In genomic region chr14:64968167-64968566, GRCh38 we compare ENCODE assay signal across 23 cellular contexts. TPM values are rescaled to one million over a fixed set of nuclear protein-coding genes. Genes with fewer than 3 reads are reported as not detected.
DNase-seq lines count a peak whose midpoint lies in the region; ATAC-seq, FAIRE-seq and TF ChIP-seq lines count a peak whose summit lies in the region.
"Had no signal": no experiment of that assay in that cellular context is flagged by ENCODE, and none has a peak within 500 bp of the region (broad histone marks: within the 10 kb centered on the region; RNA-seq: fewer than 3 reads in every experiment).

No MANE protein-coding gene starts in this region.

- H3K36me3 ChIP-seq in breast epithelium, result no peaks in the 10 kb centered on the region
- peaks cover 12% of the 10 kb centered on the region; the same call in 1 of the 2 replicates for H3K36me3 ChIP-seq in PC-9 (ENCODE audit: low read depth)
- H3K36me3 ChIP-seq in kidney (ENCODE audit: control insufficient read depth in 1 of 2, insufficient read depth in 2 of 2, low read length in 2 of 2), result no peaks in the 10 kb centered on the region
- no peaks in the 10 kb centered on the region for H3K36me3 ChIP-seq in upper lobe of right lung
- H3K36me3 ChIP-seq in vagina, result no peaks in the 10 kb centered on the region
- no peaks in the 10 kb centered on the region for H3K36me3 ChIP-seq in sigmoid colon
- H3K36me3 ChIP-seq: prostate gland, stomach had no signal

- no peaks in the 10 kb centered on the region for H3K36me3 Mint-ChIP-seq in MCF 10A (ENCODE audit: insufficient read depth, unreplicated experiment)
- H3K36me3 Mint-ChIP-seq: activated CD8-positive, alpha-beta memory T cell treated with anti-CD3 and anti-CD28 coated beads, Interleukin-2, amount 10 ng/mL, durations not matched to agents 7 days and 5 days had no signal

- DNase-seq in breast epithelium (ENCODE audit: low spot score in 2 of 2) (no peak), MCF 10A (ENCODE audit: unreplicated experiment) (no peak), PC-9 (no peak), kidney (peak; percentile 56), upper lobe of right lung (peak; percentile 36), vagina (ENCODE audit: extremely low spot score in 2 of 2) (no peak), sigmoid colon (no peak)
- DNase-seq: activated CD4-positive, alpha-beta T cell treated with anti-CD3 and anti-CD28 coated beads for 4 hours; activated CD8-positive, alpha-beta memory T cell treated with anti-CD3 and anti-CD28 coated beads, Interleukin-2, amount 10 ng/mL, durations not matched to agents 7 days and 5 days; activated effector memory CD4-positive, alpha-beta T cell treated with anti-CD3 and anti-CD28 coated beads, Interleukin-2, amount 50 U/mL, for 16 hours; NCI-H187 treated with DMSO at 0.1 percent for 48 hours; stimulated activated CD4-positive, alpha-beta T cell treated with anti-CD3 and anti-CD28 coated beads, Interleukin-4, amount 100 ng/mL, for 24 hours; stomach had no signal

- H4K20me1 ChIP-seq in PC-9 (ENCODE audit: insufficient read depth), result no peaks in the 10 kb centered on the region

- ATAC-seq in upper lobe of right lung (no peak), GM18858 (IDR thresholded peaks at IDR 0.05; ENCODE audit: unreplicated experiment) (no peak)
- ATAC-seq: A549; activated CD8-positive, alpha-beta memory T cell treated with anti-CD3 and anti-CD28 coated beads, Interleukin-2, amount 10 ng/mL, durations not matched to agents 7 days and 5 days had no signal

- H3K9ac ChIP-seq in kidney (ENCODE audit: low read length in 2 of 2), result no peak overlapping the region

- H3K4me1 ChIP-seq in breast epithelium (peaks cover 0 to 13% of the 10 kb centered on the region in 2 donors), PC-9 (replicated peaks; ENCODE audit: insufficient read depth) (peaks cover 76% of the 10 kb centered on the region), kidney (ENCODE audit: control insufficient read depth in 1 of 2, insufficient read depth in 1 of 2, low read depth in 1 of 2, low read length in 2 of 2) (peaks cover 0 to 9% of the 10 kb centered on the region in 2 donors), upper lobe of right lung (peaks cover 10% of the 10 kb centered on the region), vagina (peaks cover 17% of the 10 kb centered on the region), sigmoid colon (peaks cover 0 to 18% (median 14%) of the 10 kb centered on the region in 4 donors)

- no peak for FAIRE-seq in kidney (lab: Jason Lieb, UNC)
- FAIRE-seq: A549, islet of Langerhans had no signal

- peaks cover 46% of the 10 kb centered on the region for H3F3A ChIP-seq in PC-9 (ENCODE audit: insufficient read depth, low read depth)

- H3K27me3 ChIP-seq in breast epithelium (no peaks in the 10 kb centered on the region), PC-9 (ENCODE audit: insufficient read depth, low read depth) (no peaks in the 10 kb centered on the region), upper lobe of right lung (no peaks in the 10 kb centered on the region), vagina (no peaks in the 10 kb centered on the region), sigmoid colon (no peaks in the 10 kb centered on the region)
- H3K27me3 ChIP-seq: hepatocyte had no signal

- TF ChIP-seq POLR2A in breast epithelium (IDR thresholded peaks at IDR 0.05) (no peak), vagina (IDR thresholded peaks at IDR 0.05) (no peak), sigmoid colon (IDR thresholded peaks at IDR 0.05) (no peak)

- WGBS in sigmoid colon, 2 donors, result 93 to 96% methylated on average over 7 of the region's 7 CpGs

- TF ChIP-seq CTCF in breast epithelium (IDR thresholded peaks at IDR 0.05) (no peak), MCF 10A (IDR thresholded peaks at IDR 0.05; ENCODE audit: unreplicated experiment) (no peak), PC-9 (conservative IDR thresholded peaks at IDR 0.05) (no peak), kidney (IDR thresholded peaks at IDR 0.05; ENCODE audit: borderline replicate concordance, extremely low read depth, insufficient read depth) (no peak), upper lobe of right lung (IDR thresholded peaks at IDR 0.05) (no peak), vagina (IDR thresholded peaks at IDR 0.05) (no peak), sigmoid colon (IDR thresholded peaks at IDR 0.05) (no peak)

- H3K4me1 Mint-ChIP-seq in MCF 10A (ENCODE audit: insufficient read depth, unreplicated experiment), result no peaks in the 10 kb centered on the region

- no peaks in the 10 kb centered on the region for H3K27me3 Mint-ChIP-seq in MCF 10A (ENCODE audit: insufficient read depth, unreplicated experiment)

- intact Hi-C loops in breast epithelium (cut with DNase I; ENCODE audit: low total_unique reads) (no loop called here), MCF 10A (cut with micrococcal nuclease) (no loop called here), PC-9 (cut with micrococcal nuclease; ENCODE audit: unreplicated experiment) (no loop called here), kidney (cut with DNase I) (no loop called here), upper lobe of right lung (cut with DNase I) (no loop called here), vagina (cut with DNase I) (no loop called here), sigmoid colon (cut with DNase I) (no loop called here)

- no peaks in the 10 kb centered on the region for H3K9me3 Mint-ChIP-seq in MCF 10A (ENCODE audit: unreplicated experiment)

- no peak overlapping the region for H3K4me3 ChIP-seq in breast epithelium
- H3K4me3 ChIP-seq in PC-9, result no peak overlapping the region
- H3K4me3 ChIP-seq in kidney (ENCODE audit: low read length in 2 of 2), result no peak overlapping the region
- H3K4me3 ChIP-seq in upper lobe of right lung, result no peak overlapping the region
- H3K4me3 ChIP-seq in vagina, result no peak overlapping the region
- H3K4me3 ChIP-seq in sigmoid colon, result no peak overlapping the region
- H3K4me3 ChIP-seq: A549, HAP-1, hepatocyte, lung, prostate gland, skin epidermis, stomach had no signal

- H3K4me2 ChIP-seq in PC-9, result peak overlapping the region; percentile 76
- H3K4me2 ChIP-seq: A549, hepatocyte had no signal

- no peak overlapping the region for H3K27ac Mint-ChIP-seq in MCF 10A (ENCODE audit: low read depth, unreplicated experiment)
- H3K27ac Mint-ChIP-seq: activated CD8-positive, alpha-beta memory T cell treated with anti-CD3 and anti-CD28 coated beads, Interleukin-2, amount 10 ng/mL, durations not matched to agents 7 days and 5 days; CD14-positive monocyte had no signal

- peaks cover 84% of the 10 kb centered on the region for H3K79me2 ChIP-seq in PC-9 (ENCODE audit: low read depth)

- H3K27ac ChIP-seq in breast epithelium, result peak overlapping the region; percentile 43 to 45
- peak overlapping the region; percentile 50 for H3K27ac ChIP-seq in PC-9
- H3K27ac ChIP-seq in kidney (ENCODE audit: low read depth in 2 of 2, low read length in 2 of 2), result no peak overlapping the region
- no peak overlapping the region for H3K27ac ChIP-seq in upper lobe of right lung
- H3K27ac ChIP-seq in vagina, result no peak overlapping the region
- H3K27ac ChIP-seq in sigmoid colon, result no peak overlapping the region
- H3K27ac ChIP-seq: A549, hepatocyte, prostate gland, skin epidermis, stomach had no signal

- CTCF ChIA-PET in MCF 10A (lab: Yijun Ruan, JAX) (interaction anchor here (0.6 to 0.7 kb wide), 2 partner anchors 44 to 1474 kb away, joined by 3 to 5 read pairs; no protein-coding TSS in a partner anchor), PC-9 (lab: Charles Lee) (interaction anchor here (1.4 kb wide), 1 partner anchor 52 kb away, joined by 4 read pairs; no protein-coding TSS in a partner anchor)

- TF ChIP-seq EP300 in sigmoid colon (IDR thresholded peaks at IDR 0.05), result no peak

- H3K9me2 ChIP-seq in PC-9 (ENCODE audit: insufficient read depth), result no peaks in the 10 kb centered on the region

- H3K9me3 ChIP-seq in breast epithelium (no peaks in the 10 kb centered on the region), PC-9 (ENCODE audit: insufficient read depth, low read depth) (no peaks in the 10 kb centered on the region), kidney (ENCODE audit: control insufficient read depth in 1 of 2, low read length in 2 of 2) (no peaks in the 10 kb centered on the region), upper lobe of right lung (no peaks in the 10 kb centered on the region), vagina (no peaks in the 10 kb centered on the region), sigmoid colon (no peaks in the 10 kb centered on the region)
- H3K9me3 ChIP-seq: A549, HAP-1, prostate gland, stomach had no signal

- no peak overlapping the region for H3K4me3 Mint-ChIP-seq in MCF 10A (ENCODE audit: unreplicated experiment)
- H3K4me3 Mint-ChIP-seq: activated CD8-positive, alpha-beta memory T cell treated with anti-CD3 and anti-CD28 coated beads, Interleukin-2, amount 10 ng/mL, durations not matched to agents 7 days and 5 days; CD14-positive monocyte had no signal

- no TSS peak for BruUV-seq in MCF 10A (replicated peaks; lab: Mats Ljungman, UMichigan)
- BruUV-seq in PC-9 (replicated peaks; lab: Mats Ljungman, UMichigan), result no TSS peak

- POLR2A ChIA-PET in MCF 10A (lab: Yijun Ruan, JAX), result interaction anchor here (0.6 kb wide), 2 partner anchors 47 to 91 kb away, joined by 3 read pairs; no protein-coding TSS in a partner anchor
- POLR2A ChIA-PET in PC-9 (lab: Charles Lee; ENCODE audit: unreplicated experiment), result interaction anchor here (0.7 kb wide), 1 partner anchor 25 kb away, joined by 5 read pairs; no protein-coding TSS in a partner anchor

- no peak overlapping the region for H2AFZ ChIP-seq in PC-9
- H2AFZ ChIP-seq: hepatocyte had no signal

RNA-seq across cellular contexts. Expression of gene RAB15, which starts 4.0 kb away (rescaled TPM):
- total RNA-seq in breast epithelium, result 10 to 100 TPM in 2 of 3 donors, 1 to 10 TPM in 1; 1.3 to 24.0 (median 17.7) TPM
- total RNA-seq in MCF 10A (2022), result 0.28 and 0.66 TPM in 2 replicates
- 52.9 and 74.9 TPM in 2 replicates for total RNA-seq in PC-9 (2021)
- 18.3 TPM for total RNA-seq in kidney
- polyA plus RNA-seq in kidney (ENCODE audit: insufficient read depth, low read depth, low replicate concordance), result 21.7 TPM
- 21.5 TPM for total RNA-seq in upper lobe of right lung
- total RNA-seq in vagina, result 8.3 TPM
- total RNA-seq in sigmoid colon, result 10 to 100 TPM in 1 of 4 donors, 1 to 10 TPM in 3; 1.8 to 11.6 (median 4.0) TPM
- polyA plus RNA-seq in sigmoid colon, result 10 to 100 TPM; 28.9 to 31.8 (median 29.4) TPM

RNA-seq across cellular contexts. Expression of gene FNTB, which starts 18.5 kb away (rescaled TPM):
- total RNA-seq in breast epithelium (10 to 100 TPM; 15.7 to 22.9 (median 18.9) TPM), MCF 10A (2022) (12.2 and 13.1 TPM in 2 replicates), PC-9 (2021) (23.5 and 35.3 TPM in 2 replicates), kidney (15.0 TPM), upper lobe of right lung (14.2 TPM), vagina (13.3 TPM), sigmoid colon (10 to 100 TPM; 10.7 to 13.0 (median 11.9) TPM)
- polyA plus RNA-seq in kidney (ENCODE audit: insufficient read depth, low read depth, low replicate concordance) (13.6 TPM), sigmoid colon (1 to 10 TPM; 6.9 to 8.4 (median 8.3) TPM)

RNA-seq across cellular contexts. Expression of gene GPX2, which starts 25.6 kb away (rescaled TPM):
- total RNA-seq in breast epithelium, result 1 to 10 TPM in 2 of 3 donors, not detected in 1; 4.4 to 7.5 TPM
- total RNA-seq in MCF 10A (2022), result not detected in 2 replicates
- 196 and 323 TPM in 2 replicates for total RNA-seq in PC-9 (2021)
- 8.4 TPM for total RNA-seq in kidney
- 60.0 TPM for polyA plus RNA-seq in kidney (ENCODE audit: insufficient read depth, low read depth, low replicate concordance)
- total RNA-seq in upper lobe of right lung, result 0.69 TPM
- total RNA-seq in vagina, result 77.3 TPM
- 1 to 10 TPM in 1 of 4 donors, not detected in 3; 1.9 TPM for total RNA-seq in sigmoid colon
- polyA plus RNA-seq in sigmoid colon, result 1,000 to 10,000 TPM in 1 of 3 donors, 100 to 1,000 TPM in 2; 336 to 1,392 (median 412) TPM
- total RNA-seq: activated CD8-positive, alpha-beta memory T cell treated with anti-CD3 and anti-CD28 coated beads, Interleukin-2, amount 10 ng/mL, durations not matched to agents 7 days and 5 days; M059J had no signal
- polyA plus RNA-seq: CD14-positive monocyte had no signal

RNA-seq across cellular contexts. Expression of gene CHURC1, which starts 53.9 kb away (rescaled TPM):
- total RNA-seq in breast epithelium, result 100 to 1,000 TPM in 2 of 3 donors, 10 to 100 TPM in 1; 85.6 to 122 (median 102) TPM
- 72.5 and 89.2 TPM in 2 replicates for total RNA-seq in MCF 10A (2022)
- 88.1 and 91.8 TPM in 2 replicates for total RNA-seq in PC-9 (2021)
- 70.4 TPM for total RNA-seq in kidney
- 41.0 TPM for polyA plus RNA-seq in kidney (ENCODE audit: insufficient read depth, low read depth, low replicate concordance)
- 52.5 TPM for total RNA-seq in upper lobe of right lung
- total RNA-seq in vagina, result 57.9 TPM
- 100 to 1,000 TPM; 110 to 161 (median 142) TPM for total RNA-seq in sigmoid colon
- polyA plus RNA-seq in sigmoid colon, result 10 to 100 TPM; 41.8 to 46.2 (median 42.5) TPM

Comparison
In these comparisons a context has a peak if more than half of its experiments do, and no peak if none do; other contexts are left out.
1. DNase-seq: peak in kidney (single experiment) and upper lobe of right lung (single experiment); none in breast epithelium (0 of 2), MCF 10A (single experiment), PC-9 (0 of 2), vagina (0 of 2) and sigmoid colon (single experiment).
2. H3K27ac ChIP-seq: peak in breast epithelium (2 of 2) and PC-9 (single experiment); none in kidney (0 of 2), upper lobe of right lung (single experiment), vagina (single experiment) and sigmoid colon (0 of 4).